1 cellular context compared by ENCODE assay signal in the genomic region with DNA sequence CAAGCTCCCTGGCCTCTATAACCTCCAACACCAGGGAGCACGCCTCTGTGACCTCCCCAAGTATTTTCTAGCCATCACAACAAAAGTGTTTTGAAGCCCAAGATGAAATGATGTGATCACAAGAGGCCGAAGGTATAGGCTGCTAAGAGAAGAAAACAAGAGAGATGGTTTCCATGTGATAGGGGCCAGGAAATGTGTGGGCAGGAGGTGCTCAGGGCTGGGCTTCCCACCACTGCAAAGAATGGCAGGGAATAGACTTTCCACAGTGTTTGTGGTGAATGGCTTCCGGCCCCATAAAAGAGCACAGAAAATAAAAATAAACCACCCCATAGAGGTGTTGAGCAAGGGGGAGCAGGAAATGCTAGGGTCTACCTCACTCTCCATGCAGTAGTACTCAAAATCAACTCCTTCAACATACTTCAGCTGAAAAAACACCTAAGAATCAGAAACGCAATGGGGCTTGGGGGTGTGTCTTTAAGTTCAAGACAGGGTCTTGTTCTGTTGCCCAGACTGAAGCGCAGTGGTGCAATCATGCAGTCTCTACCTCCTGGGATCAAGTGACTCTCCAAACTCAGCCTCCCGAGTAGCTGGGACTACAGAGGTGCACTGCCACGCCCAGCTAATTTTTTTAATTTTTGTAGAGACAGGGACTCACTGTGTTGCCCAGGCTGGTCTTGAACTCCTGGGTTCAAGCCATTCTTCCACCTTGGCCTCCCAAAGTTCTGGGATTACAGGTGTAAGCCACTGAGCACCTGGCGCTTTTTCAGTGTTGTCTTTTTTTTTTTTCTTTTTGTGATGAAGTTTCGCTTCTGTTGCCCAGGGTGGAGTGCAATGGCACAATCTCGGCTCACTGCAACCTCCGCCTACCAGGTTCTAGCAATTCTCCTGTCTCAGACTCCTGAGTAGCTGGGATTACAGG.
TF ChIP-seq lines count a peak whose summit lies in the region.

No MANE protein-coding gene starts in this region.

TF ChIP-seq in HepG2, 621 proteins besides CTCF, POLR2A, EP300 and RAD21 (continued from another document and continues in another):
- TF ChIP-seq ARID4A (CRISPR knock-in tag; IDR thresholded peaks at IDR 0.05; ENCODE audit: borderline replicate concordance) (0 out of 2 replicates have a peak, but pooled peaks have one; percentile 9), ZNF839 (CRISPR knock-in tag; IDR thresholded peaks at IDR 0.05; ENCODE audit: borderline replicate concordance) (0 out of 2 replicates have a peak, but pooled peaks have one; percentile 61), AGO1 (IDR thresholded peaks at IDR 0.05; ENCODE audit: low read depth, low read length, poor library complexity, severe bottlenecking) (no peak), HMGA1 (CRISPR knock-in tag; conservative IDR thresholded peaks at IDR 0.05) (0 out of 2 replicates have a peak, but pooled peaks have one; percentile 25), IRF2 (CRISPR knock-in tag; IDR thresholded peaks at IDR 0.05) (no peak), FOXP1 (IDR thresholded peaks at IDR 0.05) (no peak), FOXP1 (CRISPR knock-in tag; IDR thresholded peaks at IDR 0.05) (peak; percentile 42; the same call in 1 of the 2 replicates), GPN1 (CRISPR knock-in tag; IDR thresholded peaks at IDR 0.05; ENCODE audit: borderline replicate concordance) (no peak), PHF21A (CRISPR knock-in tag; IDR thresholded peaks at IDR 0.05) (peak; percentile 45), YEATS2 (CRISPR knock-in tag; IDR thresholded peaks at IDR 0.05; ENCODE audit: borderline replicate concordance) (no peak), ATF7 (IDR thresholded peaks at IDR 0.05) (no peak), ATF7 (CRISPR knock-in tag; IDR thresholded peaks at IDR 0.05) (no peak), HES4 (CRISPR knock-in tag; IDR thresholded peaks at IDR 0.05; ENCODE audit: borderline replicate concordance) (peak; percentile 45; the same call in 1 of the 2 replicates), NFE2 (CRISPR knock-in tag; IDR thresholded peaks at IDR 0.05) (no peak), MIXL1 (CRISPR knock-in tag; IDR thresholded peaks at IDR 0.05) (no peak), DNMT1 (CRISPR knock-in tag; IDR thresholded peaks at IDR 0.05) (0 out of 2 replicates have a peak, but pooled peaks have one; percentile 35), ZNF354B (CRISPR knock-in tag; IDR thresholded peaks at IDR 0.05) (no peak), TCF7 (IDR thresholded peaks at IDR 0.05; ENCODE audit: low read depth) (peak; percentile 55; the same call in 1 of the 2 replicates), SETDB1 (CRISPR knock-in tag; IDR thresholded peaks at IDR 0.05; ENCODE audit: borderline replicate concordance) (peak; percentile 80; the same call in 1 of the 2 replicates), IRX3 (CRISPR knock-in tag; IDR thresholded peaks at IDR 0.05; ENCODE audit: borderline replicate concordance, low read depth) (no peak), ZNF709 (CRISPR knock-in tag; IDR thresholded peaks at IDR 0.05) (0 out of 2 replicates have a peak, but pooled peaks have one; percentile 38), NR2F6 (IDR thresholded peaks at IDR 0.05) (no peak), NR2F6 (CRISPR knock-in tag; IDR thresholded peaks at IDR 0.05) (0 out of 2 replicates have a peak, but pooled peaks have one; percentile 27), GPBP1L1 (CRISPR knock-in tag; IDR thresholded peaks at IDR 0.05) (no peak), ZNF263 (CRISPR knock-in tag; IDR thresholded peaks at IDR 0.05) (peak; percentile 62; the same call in 1 of the 2 replicates), ZNF20 (CRISPR knock-in tag; IDR thresholded peaks at IDR 0.05) (no peak), ZNF589 (CRISPR knock-in tag; conservative IDR thresholded peaks at IDR 0.05) (no peak), ZNF891 (CRISPR knock-in tag; IDR thresholded peaks at IDR 0.05) (no peak), ZNF33A (CRISPR knock-in tag; IDR thresholded peaks at IDR 0.05; ENCODE audit: borderline replicate concordance) (no peak), NCOR1 (IDR thresholded peaks at IDR 0.05; ENCODE audit: borderline replicate concordance, low read length) (no peak; the same call in 1 of the 2 replicates), ATF6 (CRISPR knock-in tag; conservative IDR thresholded peaks at IDR 0.05) (no peak), PRPF4 (IDR thresholded peaks at IDR 0.05; ENCODE audit: low read depth, low read length, poor library complexity, severe bottlenecking) (peak; percentile 12), ZNF776 (CRISPR knock-in tag; IDR thresholded peaks at IDR 0.05) (0 out of 2 replicates have a peak, but pooled peaks have one; percentile 36), DR1 (CRISPR knock-in tag; IDR thresholded peaks at IDR 0.05) (no peak), HOXA3 (CRISPR knock-in tag; IDR thresholded peaks at IDR 0.05) (no peak), SRSF4 (IDR thresholded peaks at IDR 0.05; ENCODE audit: low read depth, low read length, poor library complexity, severe bottlenecking) (no peak), U2AF1 (optimal IDR thresholded peaks at IDR 0.05; ENCODE audit: low read depth, low read length) (no peak), SALL1 (CRISPR knock-in tag; IDR thresholded peaks at IDR 0.05) (peak; percentile 46; the same call in 1 of the 2 replicates), RFX3 (CRISPR knock-in tag; IDR thresholded peaks at IDR 0.05) (no peak)
- TF ChIP-seq, protein P1, sequence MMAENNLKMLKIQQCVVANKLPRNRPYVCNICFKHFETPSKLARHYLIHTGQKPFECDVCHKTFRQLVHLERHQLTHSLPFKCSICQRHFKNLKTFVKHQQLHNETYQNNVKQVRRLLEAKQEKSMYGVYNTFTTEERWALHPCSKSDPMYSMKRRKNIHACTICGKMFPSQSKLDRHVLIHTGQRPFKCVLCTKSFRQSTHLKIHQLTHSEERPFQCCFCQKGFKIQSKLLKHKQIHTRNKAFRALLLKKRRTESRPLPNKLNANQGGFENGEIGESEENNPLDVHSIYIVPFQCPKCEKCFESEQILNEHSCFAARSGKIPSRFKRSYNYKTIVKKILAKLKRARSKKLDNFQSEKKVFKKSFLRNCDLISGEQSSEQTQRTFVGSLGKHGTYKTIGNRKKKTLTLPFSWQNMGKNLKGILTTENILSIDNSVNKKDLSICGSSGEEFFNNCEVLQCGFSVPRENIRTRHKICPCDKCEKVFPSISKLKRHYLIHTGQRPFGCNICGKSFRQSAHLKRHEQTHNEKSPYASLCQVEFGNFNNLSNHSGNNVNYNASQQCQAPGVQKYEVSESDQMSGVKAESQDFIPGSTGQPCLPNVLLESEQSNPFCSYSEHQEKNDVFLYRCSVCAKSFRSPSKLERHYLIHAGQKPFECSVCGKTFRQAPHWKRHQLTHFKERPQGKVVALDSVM (CRISPR knock-in tag; IDR thresholded peaks at IDR 0.05) = peak; percentile 41; the same call in 1 of the 2 replicates
- TF ChIP-seq, protein P2, sequence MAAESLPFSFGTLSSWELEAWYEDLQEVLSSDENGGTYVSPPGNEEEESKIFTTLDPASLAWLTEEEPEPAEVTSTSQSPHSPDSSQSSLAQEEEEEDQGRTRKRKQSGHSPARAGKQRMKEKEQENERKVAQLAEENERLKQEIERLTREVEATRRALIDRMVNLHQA (CRISPR knock-in tag; IDR thresholded peaks at IDR 0.05) = no peak
- TF ChIP-seq, protein P3, sequence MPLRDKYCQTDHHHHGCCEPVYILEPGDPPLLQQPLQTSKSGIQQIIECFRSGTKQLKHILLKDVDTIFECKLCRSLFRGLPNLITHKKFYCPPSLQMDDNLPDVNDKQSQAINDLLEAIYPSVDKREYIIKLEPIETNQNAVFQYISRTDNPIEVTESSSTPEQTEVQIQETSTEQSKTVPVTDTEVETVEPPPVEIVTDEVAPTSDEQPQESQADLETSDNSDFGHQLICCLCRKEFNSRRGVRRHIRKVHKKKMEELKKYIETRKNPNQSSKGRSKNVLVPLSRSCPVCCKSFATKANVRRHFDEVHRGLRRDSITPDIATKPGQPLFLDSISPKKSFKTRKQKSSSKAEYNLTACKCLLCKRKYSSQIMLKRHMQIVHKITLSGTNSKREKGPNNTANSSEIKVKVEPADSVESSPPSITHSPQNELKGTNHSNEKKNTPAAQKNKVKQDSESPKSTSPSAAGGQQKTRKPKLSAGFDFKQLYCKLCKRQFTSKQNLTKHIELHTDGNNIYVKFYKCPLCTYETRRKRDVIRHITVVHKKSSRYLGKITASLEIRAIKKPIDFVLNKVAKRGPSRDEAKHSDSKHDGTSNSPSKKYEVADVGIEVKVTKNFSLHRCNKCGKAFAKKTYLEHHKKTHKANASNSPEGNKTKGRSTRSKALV (CRISPR knock-in tag; IDR thresholded peaks at IDR 0.05) = no peak
- TF ChIP-seq, protein P4, sequence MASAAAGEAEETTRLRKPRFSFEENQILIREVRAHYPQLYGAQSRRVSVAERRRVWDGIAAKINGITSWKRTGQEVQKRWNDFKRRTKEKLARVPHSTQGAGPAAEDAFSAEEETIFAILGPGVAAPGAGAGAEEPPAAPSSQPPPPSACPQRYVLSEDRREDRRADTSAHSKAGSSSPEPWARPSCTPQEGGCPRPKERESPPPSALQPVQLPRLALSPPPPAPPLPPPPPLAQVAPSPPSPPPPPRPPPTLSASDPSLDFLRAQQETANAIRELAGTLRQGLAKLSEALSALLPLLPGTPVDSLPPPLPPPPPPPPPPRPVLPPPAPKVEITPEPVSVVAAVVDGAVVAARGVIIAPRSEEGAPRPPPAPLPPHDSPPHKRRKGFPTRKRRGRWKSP (CRISPR knock-in tag; IDR thresholded peaks at IDR 0.05) = no peak
- TF ChIP-seq, protein P5, sequence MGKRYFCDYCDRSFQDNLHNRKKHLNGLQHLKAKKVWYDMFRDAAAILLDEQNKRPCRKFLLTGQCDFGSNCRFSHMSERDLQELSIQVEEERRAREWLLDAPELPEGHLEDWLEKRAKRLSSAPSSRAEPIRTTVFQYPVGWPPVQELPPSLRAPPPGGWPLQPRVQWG (CRISPR knock-in tag; IDR thresholded peaks at IDR 0.05; ENCODE audit: borderline replicate concordance, low read depth) = no peak
- TF ChIP-seq, protein P6, sequence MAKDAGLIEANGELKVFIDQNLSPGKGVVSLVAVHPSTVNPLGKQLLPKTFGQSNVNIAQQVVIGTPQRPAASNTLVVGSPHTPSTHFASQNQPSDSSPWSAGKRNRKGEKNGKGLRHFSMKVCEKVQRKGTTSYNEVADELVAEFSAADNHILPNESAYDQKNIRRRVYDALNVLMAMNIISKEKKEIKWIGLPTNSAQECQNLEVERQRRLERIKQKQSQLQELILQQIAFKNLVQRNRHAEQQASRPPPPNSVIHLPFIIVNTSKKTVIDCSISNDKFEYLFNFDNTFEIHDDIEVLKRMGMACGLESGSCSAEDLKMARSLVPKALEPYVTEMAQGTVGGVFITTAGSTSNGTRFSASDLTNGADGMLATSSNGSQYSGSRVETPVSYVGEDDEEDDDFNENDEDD (CRISPR knock-in tag; IDR thresholded peaks at IDR 0.05; ENCODE audit: borderline replicate concordance) = no peak
